Comparison of ENCODE assay signal across 1 cellular context in the genomic region with DNA sequence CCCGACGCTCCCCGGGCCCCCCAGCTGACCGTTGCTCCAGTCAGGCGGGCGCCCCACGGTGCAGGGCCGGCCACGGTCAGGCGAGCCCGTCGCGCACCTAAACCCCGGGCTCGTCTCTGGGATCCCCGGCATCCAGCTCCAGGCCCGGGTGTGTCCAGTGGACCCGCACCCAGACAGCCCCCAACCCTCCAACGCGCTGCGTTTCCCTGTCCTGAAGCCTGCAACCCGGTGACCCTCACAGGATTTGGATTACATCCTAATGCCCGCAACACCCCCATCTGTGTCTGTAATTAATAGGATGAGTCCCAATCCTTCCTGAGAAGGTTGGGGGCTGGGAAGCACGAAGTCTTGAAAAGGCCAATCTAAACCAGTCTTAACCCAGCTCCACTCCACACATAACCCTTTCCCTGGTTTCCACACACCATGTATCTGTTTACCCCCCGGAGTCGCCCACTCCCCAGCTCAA.
TF ChIP-seq lines count a peak whose summit lies in the region.

No MANE protein-coding gene starts in this region.

TF ChIP-seq in K562, 482 proteins besides CTCF, POLR2A, EP300 and RAD21:
- TF ChIP-seq YY1 (IDR thresholded peaks at IDR 0.05; ENCODE audit: borderline replicate concordance in 1 of 3, control insufficient read depth in 1 of 3, extremely low read depth in 1 of 3, insufficient read depth in 3 of 3, insufficient read length in 1 of 3, insufficient replicate concordance in 2 of 3, low read depth in 1 of 3, low read length in 2 of 3): no peak
- no peak for TF ChIP-seq CHD4 (IDR thresholded peaks at IDR 0.05; ENCODE audit: insufficient read depth, insufficient replicate concordance, low read depth, low read length, poor library complexity, severe bottlenecking)
- TF ChIP-seq SP1 (CRISPR knock-in tag; IDR thresholded peaks at IDR 0.05): 0 out of 2 replicates have a peak, but pooled peaks have one; percentile 5
- TF ChIP-seq, protein P1, sequence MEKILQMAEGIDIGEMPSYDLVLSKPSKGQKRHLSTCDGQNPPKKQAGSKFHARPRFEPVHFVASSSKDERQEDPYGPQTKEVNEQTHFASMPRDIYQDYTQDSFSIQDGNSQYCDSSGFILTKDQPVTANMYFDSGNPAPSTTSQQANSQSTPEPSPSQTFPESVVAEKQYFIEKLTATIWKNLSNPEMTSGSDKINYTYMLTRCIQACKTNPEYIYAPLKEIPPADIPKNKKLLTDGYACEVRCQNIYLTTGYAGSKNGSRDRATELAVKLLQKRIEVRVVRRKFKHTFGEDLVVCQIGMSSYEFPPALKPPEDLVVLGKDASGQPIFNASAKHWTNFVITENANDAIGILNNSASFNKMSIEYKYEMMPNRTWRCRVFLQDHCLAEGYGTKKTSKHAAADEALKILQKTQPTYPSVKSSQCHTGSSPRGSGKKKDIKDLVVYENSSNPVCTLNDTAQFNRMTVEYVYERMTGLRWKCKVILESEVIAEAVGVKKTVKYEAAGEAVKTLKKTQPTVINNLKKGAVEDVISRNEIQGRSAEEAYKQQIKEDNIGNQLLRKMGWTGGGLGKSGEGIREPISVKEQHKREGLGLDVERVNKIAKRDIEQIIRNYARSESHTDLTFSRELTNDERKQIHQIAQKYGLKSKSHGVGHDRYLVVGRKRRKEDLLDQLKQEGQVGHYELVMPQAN (IDR thresholded peaks at IDR 0.05; ENCODE audit: borderline replicate concordance): no peak
- 0 out of 2 replicates have a peak, but pooled peaks have one; percentile 5 for TF ChIP-seq PHF8 (IDR thresholded peaks at IDR 0.05; ENCODE audit: borderline replicate concordance, low read length)
- peak; percentile 12; the same call in 1 of the 2 replicates for TF ChIP-seq ZFX (CRISPR knock-in tag; IDR thresholded peaks at IDR 0.05)
- TF ChIP-seq, protein P2, sequence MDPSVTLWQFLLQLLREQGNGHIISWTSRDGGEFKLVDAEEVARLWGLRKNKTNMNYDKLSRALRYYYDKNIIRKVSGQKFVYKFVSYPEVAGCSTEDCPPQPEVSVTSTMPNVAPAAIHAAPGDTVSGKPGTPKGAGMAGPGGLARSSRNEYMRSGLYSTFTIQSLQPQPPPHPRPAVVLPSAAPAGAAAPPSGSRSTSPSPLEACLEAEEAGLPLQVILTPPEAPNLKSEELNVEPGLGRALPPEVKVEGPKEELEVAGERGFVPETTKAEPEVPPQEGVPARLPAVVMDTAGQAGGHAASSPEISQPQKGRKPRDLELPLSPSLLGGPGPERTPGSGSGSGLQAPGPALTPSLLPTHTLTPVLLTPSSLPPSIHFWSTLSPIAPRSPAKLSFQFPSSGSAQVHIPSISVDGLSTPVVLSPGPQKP (CRISPR knock-in tag; IDR thresholded peaks at IDR 0.05): no peak
- TF ChIP-seq HNRNPH1 (optimal IDR thresholded peaks at IDR 0.05; ENCODE audit: low read depth, low read length): no peak
- TF ChIP-seq RBBP5 (IDR thresholded peaks at IDR 0.05; ENCODE audit: borderline replicate concordance, insufficient read depth, low read length, poor library complexity, severe bottlenecking): no peak
- no peak for TF ChIP-seq ZNF282 (CRISPR knock-in tag; IDR thresholded peaks at IDR 0.05)
- TF ChIP-seq MEF2A (IDR thresholded peaks at IDR 0.05; ENCODE audit: control insufficient read depth, low read depth, low read length): no peak
- TF ChIP-seq, protein P3, sequence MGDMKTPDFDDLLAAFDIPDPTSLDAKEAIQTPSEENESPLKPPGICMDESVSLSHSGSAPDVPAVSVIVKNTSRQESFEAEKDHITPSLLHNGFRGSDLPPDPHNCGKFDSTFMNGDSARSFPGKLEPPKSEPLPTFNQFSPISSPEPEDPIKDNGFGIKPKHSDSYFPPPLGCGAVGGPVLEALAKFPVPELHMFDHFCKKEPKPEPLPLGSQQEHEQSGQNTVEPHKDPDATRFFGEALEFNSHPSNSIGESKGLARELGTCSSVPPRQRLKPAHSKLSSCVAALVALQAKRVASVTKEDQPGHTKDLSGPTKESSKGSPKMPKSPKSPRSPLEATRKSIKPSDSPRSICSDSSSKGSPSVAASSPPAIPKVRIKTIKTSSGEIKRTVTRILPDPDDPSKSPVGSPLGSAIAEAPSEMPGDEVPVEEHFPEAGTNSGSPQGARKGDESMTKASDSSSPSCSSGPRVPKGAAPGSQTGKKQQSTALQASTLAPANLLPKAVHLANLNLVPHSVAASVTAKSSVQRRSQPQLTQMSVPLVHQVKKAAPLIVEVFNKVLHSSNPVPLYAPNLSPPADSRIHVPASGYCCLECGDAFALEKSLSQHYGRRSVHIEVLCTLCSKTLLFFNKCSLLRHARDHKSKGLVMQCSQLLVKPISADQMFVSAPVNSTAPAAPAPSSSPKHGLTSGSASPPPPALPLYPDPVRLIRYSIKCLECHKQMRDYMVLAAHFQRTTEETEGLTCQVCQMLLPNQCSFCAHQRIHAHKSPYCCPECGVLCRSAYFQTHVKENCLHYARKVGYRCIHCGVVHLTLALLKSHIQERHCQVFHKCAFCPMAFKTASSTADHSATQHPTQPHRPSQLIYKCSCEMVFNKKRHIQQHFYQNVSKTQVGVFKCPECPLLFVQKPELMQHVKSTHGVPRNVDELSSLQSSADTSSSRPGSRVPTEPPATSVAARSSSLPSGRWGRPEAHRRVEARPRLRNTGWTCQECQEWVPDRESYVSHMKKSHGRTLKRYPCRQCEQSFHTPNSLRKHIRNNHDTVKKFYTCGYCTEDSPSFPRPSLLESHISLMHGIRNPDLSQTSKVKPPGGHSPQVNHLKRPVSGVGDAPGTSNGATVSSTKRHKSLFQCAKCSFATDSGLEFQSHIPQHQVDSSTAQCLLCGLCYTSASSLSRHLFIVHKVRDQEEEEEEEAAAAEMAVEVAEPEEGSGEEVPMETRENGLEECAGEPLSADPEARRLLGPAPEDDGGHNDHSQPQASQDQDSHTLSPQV (IDR thresholded peaks at IDR 0.05): no peak
- TF ChIP-seq, protein P4, sequence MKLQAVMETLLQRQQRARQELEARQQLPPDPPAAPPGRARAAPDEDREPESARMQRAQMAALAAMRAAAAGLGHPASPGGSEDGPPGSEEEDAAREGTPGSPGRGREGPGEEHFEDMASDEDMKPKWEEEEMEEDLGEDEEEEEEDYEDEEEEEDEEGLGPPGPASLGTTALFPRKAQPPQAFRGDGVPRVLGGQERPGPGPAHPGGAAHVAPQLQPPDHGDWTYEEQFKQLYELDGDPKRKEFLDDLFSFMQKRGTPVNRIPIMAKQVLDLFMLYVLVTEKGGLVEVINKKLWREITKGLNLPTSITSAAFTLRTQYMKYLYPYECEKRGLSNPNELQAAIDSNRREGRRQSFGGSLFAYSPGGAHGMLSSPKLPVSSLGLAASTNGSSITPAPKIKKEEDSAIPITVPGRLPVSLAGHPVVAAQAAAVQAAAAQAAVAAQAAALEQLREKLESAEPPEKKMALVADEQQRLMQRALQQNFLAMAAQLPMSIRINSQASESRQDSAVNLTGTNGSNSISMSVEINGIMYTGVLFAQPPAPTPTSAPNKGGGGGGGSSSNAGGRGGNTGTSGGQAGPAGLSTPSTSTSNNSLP (IDR thresholded peaks at IDR 0.05; ENCODE audit: borderline replicate concordance, low read depth, low read length): no peak
- TF ChIP-seq ZNF79 (CRISPR knock-in tag; IDR thresholded peaks at IDR 0.05; ENCODE audit: low read depth): no peak
- no peak for TF ChIP-seq SRF (CRISPR knock-in tag; IDR thresholded peaks at IDR 0.05)
- TF ChIP-seq, protein P5, sequence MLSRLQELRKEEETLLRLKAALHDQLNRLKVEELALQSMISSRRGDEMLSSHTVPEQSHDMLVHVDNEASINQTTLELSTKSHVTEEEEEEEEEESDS (CRISPR knock-in tag; IDR thresholded peaks at IDR 0.05): no peak
- no peak for TF ChIP-seq COPS2 (conservative IDR thresholded peaks at IDR 0.05)
- TF ChIP-seq NR3C1 (CRISPR knock-in tag; IDR thresholded peaks at IDR 0.05): no peak
- TF ChIP-seq, protein P6, sequence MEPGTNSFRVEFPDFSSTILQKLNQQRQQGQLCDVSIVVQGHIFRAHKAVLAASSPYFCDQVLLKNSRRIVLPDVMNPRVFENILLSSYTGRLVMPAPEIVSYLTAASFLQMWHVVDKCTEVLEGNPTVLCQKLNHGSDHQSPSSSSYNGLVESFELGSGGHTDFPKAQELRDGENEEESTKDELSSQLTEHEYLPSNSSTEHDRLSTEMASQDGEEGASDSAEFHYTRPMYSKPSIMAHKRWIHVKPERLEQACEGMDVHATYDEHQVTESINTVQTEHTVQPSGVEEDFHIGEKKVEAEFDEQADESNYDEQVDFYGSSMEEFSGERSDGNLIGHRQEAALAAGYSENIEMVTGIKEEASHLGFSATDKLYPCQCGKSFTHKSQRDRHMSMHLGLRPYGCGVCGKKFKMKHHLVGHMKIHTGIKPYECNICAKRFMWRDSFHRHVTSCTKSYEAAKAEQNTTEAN (CRISPR knock-in tag; IDR thresholded peaks at IDR 0.05): no peak
- TF ChIP-seq, protein P7, sequence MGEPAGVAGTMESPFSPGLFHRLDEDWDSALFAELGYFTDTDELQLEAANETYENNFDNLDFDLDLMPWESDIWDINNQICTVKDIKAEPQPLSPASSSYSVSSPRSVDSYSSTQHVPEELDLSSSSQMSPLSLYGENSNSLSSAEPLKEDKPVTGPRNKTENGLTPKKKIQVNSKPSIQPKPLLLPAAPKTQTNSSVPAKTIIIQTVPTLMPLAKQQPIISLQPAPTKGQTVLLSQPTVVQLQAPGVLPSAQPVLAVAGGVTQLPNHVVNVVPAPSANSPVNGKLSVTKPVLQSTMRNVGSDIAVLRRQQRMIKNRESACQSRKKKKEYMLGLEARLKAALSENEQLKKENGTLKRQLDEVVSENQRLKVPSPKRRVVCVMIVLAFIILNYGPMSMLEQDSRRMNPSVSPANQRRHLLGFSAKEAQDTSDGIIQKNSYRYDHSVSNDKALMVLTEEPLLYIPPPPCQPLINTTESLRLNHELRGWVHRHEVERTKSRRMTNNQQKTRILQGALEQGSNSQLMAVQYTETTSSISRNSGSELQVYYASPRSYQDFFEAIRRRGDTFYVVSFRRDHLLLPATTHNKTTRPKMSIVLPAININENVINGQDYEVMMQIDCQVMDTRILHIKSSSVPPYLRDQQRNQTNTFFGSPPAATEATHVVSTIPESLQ (CRISPR knock-in tag; IDR thresholded peaks at IDR 0.05): no peak
